Comparison of ENCODE assay signal across 28 cellular contexts in the genomic region with DNA sequence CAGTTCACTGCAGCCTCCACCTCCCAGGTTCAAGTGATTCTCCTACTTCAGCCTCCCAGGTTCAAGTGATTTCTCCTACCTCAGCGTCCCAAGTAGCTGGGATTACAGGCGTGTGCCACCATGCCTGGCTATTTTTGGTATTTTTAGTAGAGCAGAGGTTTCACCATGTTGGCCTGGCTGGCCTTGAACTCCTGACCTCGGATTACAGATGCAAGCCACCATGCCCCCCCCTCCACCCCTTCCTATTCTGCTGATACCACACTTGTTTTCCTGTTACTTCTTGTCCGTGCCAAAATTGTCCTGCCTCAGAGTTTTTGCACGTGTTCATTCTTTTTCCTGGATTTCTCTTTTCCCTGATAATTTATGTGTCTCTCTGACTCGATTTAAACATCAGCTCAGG.
"Had no signal": no experiment of that assay in that cellular context is flagged by ENCODE, and none has a peak within 500 bp of the region (broad histone marks: within the 10 kb centered on the region; RNA-seq: fewer than 3 reads in every experiment).

No MANE protein-coding gene starts in this region.

- H3K9me3 ChIP-seq: MG63, SJSA1 had no signal

- H3K4me3 ChIP-seq: cardiac muscle cell, MG63, SJSA1 had no signal

- H3K9ac ChIP-seq: SK-N-SH had no signal

- H3K27me3 Mint-ChIP-seq: activated CD4-positive, alpha-beta T cell treated with anti-CD3 and anti-CD28 coated beads, Interleukin-2, amount 10 ng/mL, durations not matched to agents 24 days and 14 days; activated CD8-positive, alpha-beta T cell treated with anti-CD3 and anti-CD28 coated beads for 36 hours; activated naive CD4-positive, alpha-beta T cell treated with anti-CD3 and anti-CD28 coated beads, Interleukin-2, amount 50 U/mL, for 24 hours; activated T-cell treated with anti-CD3 and anti-CD28 coated beads, Interleukin-2, amount 50 U/mL, for 24 hours had no signal

- H3K27ac ChIP-seq: brain microvascular endothelial cell, cardiac muscle cell, SJSA1 had no signal

- H3K27me3 ChIP-seq: brain microvascular endothelial cell, cardiac muscle cell, MG63, SJSA1 had no signal

- H3K4me2 ChIP-seq: SK-N-SH had no signal

- H3K36me3 ChIP-seq: brain microvascular endothelial cell, cardiac muscle cell had no signal

- ATAC-seq: activated CD8-positive, alpha-beta T cell treated with anti-CD3 and anti-CD28 coated beads for 36 hours; Panc1 had no signal

- H3K27ac Mint-ChIP-seq: activated CD4-positive, alpha-beta T cell treated with anti-CD3 and anti-CD28 coated beads, Interleukin-2, amount 10 ng/mL, durations not matched to agents 24 days and 14 days; activated CD8-positive, alpha-beta T cell treated with anti-CD3 and anti-CD28 coated beads for 36 hours; activated naive CD4-positive, alpha-beta T cell treated with anti-CD3 and anti-CD28 coated beads, Interleukin-2, amount 50 U/mL, for 24 hours; activated T-cell treated with anti-CD3 and anti-CD28 coated beads, Interleukin-2, amount 50 U/mL, for 24 hours; activated T-helper 2 cell treated with anti-CD3 and anti-CD28 coated beads, Interferon-gamma antibody, Interleukin-2, Interleukin-4, amounts not matched to agents 10 μg/mL and 5 μg/mL and 100 μg/mL, durations not matched to agents 14 hours and 24 hours and 36 hours; T-helper 1 cell treated with Interleukin-12 subunit alpha and Interleukin-12 subunit beta and Interleukin-4 antibody, amounts not matched to agents 30 μg/mL and 1 μg/mL, for 36 hours; T-helper 2 cell treated with Interferon-gamma antibody and Interleukin-4, amounts not matched to agents 5 μg/mL and 100 μg/mL, for 36 hours had no signal

- H3K4me3 Mint-ChIP-seq: activated CD4-positive, alpha-beta T cell treated with anti-CD3 and anti-CD28 coated beads, Interleukin-2, amount 10 ng/mL, durations not matched to agents 24 days and 14 days; activated CD8-positive, alpha-beta T cell treated with anti-CD3 and anti-CD28 coated beads for 36 hours; activated naive CD4-positive, alpha-beta T cell treated with anti-CD3 and anti-CD28 coated beads, Interleukin-2, amount 50 U/mL, for 24 hours; activated T-cell treated with anti-CD3 and anti-CD28 coated beads, Interleukin-2, amount 50 U/mL, for 24 hours; T-helper 1 cell treated with Interleukin-12 subunit alpha and Interleukin-12 subunit beta and Interleukin-4 antibody, amounts not matched to agents 30 μg/mL and 1 μg/mL, for 36 hours; T-helper 2 cell treated with Interferon-gamma antibody and Interleukin-4, amounts not matched to agents 5 μg/mL and 100 μg/mL, for 36 hours had no signal

- DNase-seq: activated CD4-positive, alpha-beta T cell treated with anti-CD3 and anti-CD28 coated beads, Interleukin-2, amount 10 ng/mL, durations not matched to agents 24 days and 14 days; activated CD4-positive, alpha-beta T cell treated with anti-CD3 and anti-CD28 coated beads, Interleukin-2, amount 50 U/mL, for 4 hours; activated CD8-positive, alpha-beta T cell treated with anti-CD3 and anti-CD28 coated beads for 36 hours; activated gamma-delta T cell; activated naive CD4-positive, alpha-beta T cell treated with Interleukin-2 at 50 U/mL for 16 hours; activated T-cell treated with anti-CD3 and anti-CD28 coated beads, Interleukin-2, amount 50 U/mL, for 24 hours; amniotic stem cell; aorta; brain microvascular endothelial cell; Karpas-422; KBM-7; MG63; NCI-H1092; NCI-H1436 treated with DMSO at 0.1 percent for 48 hours; NCI-H1694 treated with DMSO at 0.1 percent for 48 hours; NCI-H2029; NCI-H345; NCI-H524 treated with DMSO at 0.1 percent for 48 hours; SHP77 treated with DMSO at 0.1 percent for 48 hours; SK-N-SH had no signal

- FAIRE-seq: TTC549 had no signal

- H3K4me1 ChIP-seq: SJSA1 had no signal
